In genomic region chr3:122679467-122680291, GRCh38 we compare ENCODE assay signal across 8 cellular contexts. TPM values are rescaled to one million over a fixed set of nuclear protein-coding genes. Genes with fewer than 3 reads are reported as not detected.
DNase-seq lines count a peak whose midpoint lies in the region; ATAC-seq, FAIRE-seq and TF ChIP-seq lines count a peak whose summit lies in the region.

No MANE protein-coding gene starts in this region.

- CTCF ChIA-PET in HepG2 (lab: Yijun Ruan, JAX; ENCODE audit: low intra/inter-chr PET ratio, low total read pairs), result interaction anchor here (1.1 to 2.8 kb wide), 3 partner anchors 119 to 1133 kb away, joined by 3 to 39 read pairs (median 14); no protein-coding TSS in a partner anchor

- H3K27me3 ChIP-seq in Peyer's patch, result no peaks in the 10 kb centered on the region
- no peaks in the 10 kb centered on the region for H3K27me3 ChIP-seq in bronchial epithelial cell (ENCODE audit: control insufficient read depth, insufficient read depth, low read length)
- H3K27me3 ChIP-seq in HepG2 (ENCODE audit: control insufficient read depth in 1 of 2, insufficient read depth in 2 of 2, low read length in 2 of 2), result no peaks in the 10 kb centered on the region; a peak in 1 of 5 replicates

- H3K79me2 ChIP-seq in HepG2 (ENCODE audit: insufficient read depth, low read length), result no peaks in the 10 kb centered on the region

- WGBS in HepG2 (ENCODE audit: low lambda C conversion rate), result under 1% methylated on average over 18 of the region's 18 CpGs

- H3K4me3 ChIP-seq in Peyer's patch (peak overlapping the region; percentile 82 to 100 (median 86)), bronchial epithelial cell (ENCODE audit: low read depth, low read length) (peak overlapping the region; percentile 84), HepG2 (replicated peaks in 1 of 3; ENCODE audit: insufficient read depth in 1 of 3, low read depth in 2 of 3, low read length in 3 of 3) (peak overlapping the region; percentile 90 to 97 (median 93))

- POLR2A ChIA-PET in HepG2 (lab: Yijun Ruan, JAX), result interaction anchor here (0.7 to 3.6 kb wide), 12 partner anchors 10 to 296 kb away, joined by 3 to 29 read pairs (median 6); partner anchors contain the start of genes DTX3L, FAM162A, HSPBAP1 and KPNA1

- no peaks in the 10 kb centered on the region for H3K36me3 ChIP-seq in Peyer's patch
- no peaks in the 10 kb centered on the region for H3K36me3 ChIP-seq in bronchial epithelial cell (ENCODE audit: control insufficient read depth, insufficient read depth, low read length)
- H3K36me3 ChIP-seq in HepG2 (replicated peaks in 1 of 2; ENCODE audit: control insufficient read depth in 1 of 2, insufficient read depth in 2 of 2, low read length in 2 of 2), result no peaks in the 10 kb centered on the region

- H2AFZ ChIP-seq in HepG2 (ENCODE audit: low read length), result peak overlapping the region; percentile 100

- no peak for TF ChIP-seq RAD21 in HepG2 (CRISPR knock-in tag; IDR thresholded peaks at IDR 0.05)

- ATAC-seq in HG03064 (IDR thresholded peaks at IDR 0.05; ENCODE audit: low read depth, unreplicated experiment) (peak; percentile 3), HepG2 (peak; percentile 80)

- H3K4me1 ChIP-seq in Peyer's patch, result peaks cover 3 to 34% (median 16%) of the 10 kb centered on the region in 4 donors
- peaks cover 30% of the 10 kb centered on the region for H3K4me1 ChIP-seq in HepG2 (ENCODE audit: insufficient read depth, low read length)

- H3K9me3 ChIP-seq in Peyer's patch (no peaks in the 10 kb centered on the region), HepG2 (ENCODE audit: low read length) (no peaks in the 10 kb centered on the region)

- H3K27ac ChIP-seq in Peyer's patch (peak overlapping the region; percentile 92 to 99 (median 95)), HepG2 (ENCODE audit: extremely low read length, insufficient read depth, low read length) (peak overlapping the region; percentile 65)

- in situ Hi-C loops in HepG2 (cut with HindIII; ENCODE audit: extremely low pct_ligation_motif_present, low pct_unique_long_range_greater_than_20kb), result loop anchor here (5.0 to 25.0 kb wide), 3 partner anchors 122 to 1117 kb away; partner anchors contain the start of gene ARGFX

- peak overlapping the region; percentile 99 for H3K4me2 ChIP-seq in HepG2 (ENCODE audit: low read depth, low read length)

- no peaks in the 10 kb centered on the region for H4K20me1 ChIP-seq in HepG2 (ENCODE audit: insufficient read depth, low read length)

- BruUV-seq in HepG2 (replicated peaks; lab: Mats Ljungman, UMichigan), result TSS peak; percentile 70

- TF ChIP-seq POLR2A in Peyer's patch (IDR thresholded peaks at IDR 0.05) (no peak), HepG2 (IDR thresholded peaks at IDR 0.05; ENCODE audit: insufficient read depth in 1 of 2, low read depth in 2 of 2, low read length in 2 of 2) (peak in 1 of 2 experiments; percentile 29; a peak in 1 of 4 replicates)

- FAIRE-seq in bronchial epithelial cell (lab: Jason Lieb, UNC), result no peak
- FAIRE-seq in HepG2 (lab: Jason Lieb, UNC), result peak; percentile 54

- intact Hi-C loops in HepG2 (cut with micrococcal nuclease; ENCODE audit: unreplicated experiment), result loop anchor here (1.0 to 10.0 kb wide), 6 partner anchors 12 to 1135 kb away; partner anchors contain the start of genes DTX3L, PARP9 and POLQ

- H3K9ac ChIP-seq in HepG2 (ENCODE audit: insufficient read depth, low read depth, low read length), result peak overlapping the region; percentile 81

- DNase-seq in activated CD4-positive, alpha-beta T cell treated with anti-CD3 and anti-CD28 coated beads for 48 hours, result peak; percentile 14
- DNase-seq in activated CD4-positive, alpha-beta T cell treated with anti-CD3 and anti-CD28 coated beads for 1 hour, result no peak
- peak; percentile 46 to 64 (median 62) for DNase-seq in Peyer's patch
- peak; percentile 17 for DNase-seq in bronchial epithelial cell (ENCODE audit: low read depth)
- no peak for DNase-seq in HepG2 (ENCODE audit: low spot score)
- DNase-seq in superior temporal gyrus (ENCODE audit: extremely low spot score), result peak; percentile 22
- DNase-seq in NCI-H2171 (lab: John Stamatoyannopoulos, UW), result no peak

- TF ChIP-seq EP300 in HepG2 (IDR thresholded peaks at IDR 0.05; ENCODE audit: low read depth in 2 of 2, low read length in 2 of 2) (no peak), HepG2 (CRISPR knock-in tag; IDR thresholded peaks at IDR 0.05; ENCODE audit: borderline replicate concordance) (no peak)

- TF ChIP-seq CTCF in Peyer's patch (IDR thresholded peaks at IDR 0.05) (no peak), bronchial epithelial cell (IDR thresholded peaks at IDR 0.05; ENCODE audit: insufficient read depth, low read length, severe bottlenecking) (no peak), HepG2 (CRISPR knock-in tag; IDR thresholded peaks at IDR 0.05) (no peak)

TF ChIP-seq in HepG2, 621 proteins besides CTCF, POLR2A, EP300 and RAD21 (continues in another document):
- TF ChIP-seq ZFP82 (CRISPR knock-in tag; IDR thresholded peaks at IDR 0.05; ENCODE audit: borderline replicate concordance) (0 out of 2 replicates have a peak, but pooled peaks have one; percentile 3), ZBTB38 (CRISPR knock-in tag; IDR thresholded peaks at IDR 0.05) (0 out of 2 replicates have a peak, but pooled peaks have one; percentile 17), CBX5 (CRISPR knock-in tag; IDR thresholded peaks at IDR 0.05; ENCODE audit: borderline replicate concordance) (no peak), ZFX (CRISPR knock-in tag; IDR thresholded peaks at IDR 0.05; ENCODE audit: low read depth) (peak; percentile 19), CBX1 (IDR thresholded peaks at IDR 0.05; ENCODE audit: low read depth) (no peak), ZNF350 (CRISPR knock-in tag; IDR thresholded peaks at IDR 0.05; ENCODE audit: borderline replicate concordance, low read depth) (peak; percentile 49; the same call in 1 of the 2 replicates), CENPBD1 (CRISPR knock-in tag; IDR thresholded peaks at IDR 0.05; ENCODE audit: borderline replicate concordance, low read depth) (no peak), SIX4 (CRISPR knock-in tag; IDR thresholded peaks at IDR 0.05) (peak; percentile 56; the same call in 1 of the 2 replicates), MZF1 (CRISPR knock-in tag; IDR thresholded peaks at IDR 0.05; ENCODE audit: borderline replicate concordance) (no peak), SALL1 (CRISPR knock-in tag; IDR thresholded peaks at IDR 0.05) (0 out of 2 replicates have a peak, but pooled peaks have one; percentile 2), SAP130 (CRISPR knock-in tag; IDR thresholded peaks at IDR 0.05; ENCODE audit: low read depth) (0 out of 2 replicates have a peak, but pooled peaks have one; percentile 12), IRF2 (CRISPR knock-in tag; IDR thresholded peaks at IDR 0.05) (peak; percentile 31; the same call in 1 of the 2 replicates), HES4 (CRISPR knock-in tag; IDR thresholded peaks at IDR 0.05; ENCODE audit: borderline replicate concordance) (0 out of 2 replicates have a peak, but pooled peaks have one; percentile 47), CAMTA2 (CRISPR knock-in tag; IDR thresholded peaks at IDR 0.05; ENCODE audit: borderline replicate concordance) (no peak), ZNF263 (CRISPR knock-in tag; IDR thresholded peaks at IDR 0.05) (0 out of 2 replicates have a peak, but pooled peaks have one; percentile 9), ZNF468 (CRISPR knock-in tag; IDR thresholded peaks at IDR 0.05) (0 out of 2 replicates have a peak, but pooled peaks have one; percentile 47)
- TF ChIP-seq, protein P1, sequence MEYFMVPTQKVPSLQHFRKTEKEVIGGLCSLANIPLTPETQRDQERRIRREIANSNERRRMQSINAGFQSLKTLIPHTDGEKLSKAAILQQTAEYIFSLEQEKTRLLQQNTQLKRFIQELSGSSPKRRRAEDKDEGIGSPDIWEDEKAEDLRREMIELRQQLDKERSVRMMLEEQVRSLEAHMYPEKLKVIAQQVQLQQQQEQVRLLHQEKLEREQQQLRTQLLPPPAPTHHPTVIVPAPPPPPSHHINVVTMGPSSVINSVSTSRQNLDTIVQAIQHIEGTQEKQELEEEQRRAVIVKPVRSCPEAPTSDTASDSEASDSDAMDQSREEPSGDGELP (IDR thresholded peaks at IDR 0.05; ENCODE audit: borderline replicate concordance, low read depth), result peak; percentile 26; the same call in 1 of the 2 replicates
- TF ChIP-seq, protein P2, sequence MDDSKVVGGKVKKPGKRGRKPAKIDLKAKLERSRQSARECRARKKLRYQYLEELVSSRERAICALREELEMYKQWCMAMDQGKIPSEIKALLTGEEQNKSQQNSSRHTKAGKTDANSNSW (CRISPR knock-in tag; IDR thresholded peaks at IDR 0.05; ENCODE audit: borderline replicate concordance), result 0 out of 2 replicates have a peak, but pooled peaks have one; percentile 59

RNA-seq across cellular contexts. Expression of gene PARP14, which starts 1.0 kb away (rescaled TPM):
- total RNA-seq in Peyer's patch, result 100 to 1,000 TPM in 2 of 4 donors, 10 to 100 TPM in 2; 73.0 to 242 (median 92.5) TPM
- total RNA-seq in bronchial epithelial cell, result 13.2 and 23.0 TPM in 2 replicates
- total RNA-seq in HepG2 (2016; rRNA removed; fragmentation: Illumina TruSeq; extraction: Trizol), result 19.1 and 29.0 TPM in 2 replicates
- total RNA-seq in HepG2 (2016; cell fraction: cytosol; rRNA removed; fragmentation: Illumina TruSeq; extraction: Trizol; ENCODE audit: low read depth), result 1.6 and 2.3 TPM in 2 replicates
- 18.9 and 31.1 TPM in 2 replicates for total RNA-seq in HepG2 (2016; cell fraction: insoluble cytoplasmic fraction; rRNA removed; fragmentation: Illumina TruSeq; extraction: Trizol)
- 3.5 and 4.4 TPM in 2 replicates for total RNA-seq in HepG2 (2016; cell fraction: membrane; rRNA removed; fragmentation: Illumina TruSeq; extraction: Trizol)
- 20.2 and 22.3 TPM in 2 replicates for total RNA-seq in HepG2 (2016; cell fraction: nucleus; rRNA removed; fragmentation: Illumina TruSeq; extraction: Trizol)
- polyA plus RNA-seq in HepG2 (2011; rRNA removed), result 9.0 and 11.8 TPM in 2 replicates
- polyA plus RNA-seq in HepG2 (2011; cell fraction: cytosol; rRNA removed), result 4.3 and 7.9 TPM in 2 replicates
- polyA plus RNA-seq in HepG2 (2011; cell fraction: nucleus; rRNA removed), result 9.8 and 15.0 TPM in 2 replicates
- 4.6 and 5.2 TPM in 2 replicates for polyA plus RNA-seq in HepG2 (2012)
- polyA plus RNA-seq in HepG2 (2016; cell fraction: cytosol; fragmentation: Illumina TruSeq; extraction: Trizol; ENCODE audit: low read depth), result 0.84 and 1.1 TPM in 2 replicates
- 12.0 and 13.5 TPM in 2 replicates for polyA plus RNA-seq in HepG2 (2016; cell fraction: insoluble cytoplasmic fraction; fragmentation: Illumina TruSeq; extraction: Trizol; ENCODE audit: low read depth)
- polyA plus RNA-seq in HepG2 (2016; cell fraction: membrane; fragmentation: Illumina TruSeq; extraction: Trizol; ENCODE audit: low read depth), result 1.2 and 1.3 TPM in 2 replicates
- polyA plus RNA-seq in HepG2 (2016; cell fraction: nucleus; fragmentation: Illumina TruSeq; extraction: Trizol; ENCODE audit: insufficient read depth, low read depth), result 18.1 and 19.5 TPM in 2 replicates
- polyA minus RNA-seq in HepG2 (2011; rRNA and poly(A)+ RNA removed; ENCODE audit: low replicate concordance), result 11.0 and 43.0 TPM in 2 replicates
- 8.9 and 14.8 TPM in 2 replicates for polyA minus RNA-seq in HepG2 (2011; cell fraction: cytosol; rRNA and poly(A)+ RNA removed)
- 35.8 and 42.8 TPM in 2 replicates for polyA minus RNA-seq in HepG2 (2011; cell fraction: nucleus; rRNA and poly(A)+ RNA removed)

Comparison
In these comparisons a context has a peak if more than half of its experiments do, and no peak if none do; other contexts are left out.
1. DNase-seq: peak in activated CD4-positive, alpha-beta T cell treated with anti-CD3 and anti-CD28 coated beads for 48 hours (single experiment), Peyer's patch (3 of 3), bronchial epithelial cell (single experiment) and superior temporal gyrus (single experiment); none in activated CD4-positive, alpha-beta T cell treated with anti-CD3 and anti-CD28 coated beads for 1 hour (single experiment), HepG2 (single experiment) and NCI-H2171 (single experiment).
2. Peak in every context shown above with its lines, with median percentiles within 50 percentile points of each other: H3K4me3 ChIP-seq.